ENCODE assay signal across 15 cellular contexts in the genomic region with DNA sequence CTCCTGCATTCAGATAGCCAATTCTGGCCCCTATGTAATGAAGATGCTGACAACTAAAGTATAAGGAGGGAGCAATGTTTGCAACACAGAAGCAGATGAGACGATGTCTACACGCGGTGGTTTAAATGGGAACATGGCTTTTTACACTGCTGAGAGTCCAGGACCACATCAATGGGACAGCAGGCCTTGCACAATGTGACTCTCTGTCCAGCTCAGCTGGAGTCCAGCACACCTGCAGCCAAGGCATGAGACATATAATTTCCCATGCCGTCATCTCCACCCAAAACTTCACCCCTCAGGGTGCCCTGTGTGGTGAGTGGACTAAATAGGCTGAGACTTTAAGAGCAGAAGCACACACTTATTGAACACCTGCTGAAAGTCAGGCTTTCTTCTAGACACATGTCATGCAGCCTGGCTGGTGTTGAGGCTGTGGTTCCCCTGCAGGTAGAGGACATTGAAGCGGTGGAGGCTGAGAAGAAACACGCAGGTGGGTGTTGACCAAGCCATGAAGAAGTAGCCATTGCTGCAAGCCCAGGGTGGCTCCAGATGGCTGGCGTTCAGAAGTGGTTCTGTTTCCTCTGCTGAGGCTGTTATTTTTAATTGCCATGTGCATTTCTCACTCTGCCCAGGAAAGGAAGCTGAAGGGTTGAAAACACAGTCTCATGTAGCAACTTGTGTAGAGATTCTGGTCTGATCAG.
DNase-seq lines count a peak whose midpoint lies in the region; ATAC-seq and TF ChIP-seq lines count a peak whose summit lies in the region.
"Had no signal": no experiment of that assay in that cellular context is flagged by ENCODE, and none has a peak within 500 bp of the region (broad histone marks: within the 10 kb centered on the region; RNA-seq: fewer than 3 reads in every experiment).

No MANE protein-coding gene starts in this region.

- H3K27me3 Mint-ChIP-seq in stimulated activated memory B cell treated with anti-CD40 and anti-IgM and Interleukin-4, amounts not matched to agents 10 μg/mL and 1 μg/mL and 100 μg/mL, for 72 hours: peaks cover 20% of the 10 kb centered on the region
- H3K27me3 Mint-ChIP-seq: CD8-positive, alpha-beta memory T cell had no signal

- intact Hi-C loops in right lobe of liver (cut with DNase I) (no loop called here), vagina (cut with DNase I) (no loop called here)

- ATAC-seq in right lobe of liver (no peak), HG03196 (IDR thresholded peaks at IDR 0.05; ENCODE audit: unreplicated experiment) (no peak)
- ATAC-seq in stimulated activated memory B cell treated with anti-CD40 and anti-IgM and Interleukin-4, amounts not matched to agents 10 μg/mL and 1 μg/mL and 100 μg/mL, for 72 hours: peak; percentile 9
- ATAC-seq: A549, HCT116 had no signal

- H3K36me3 ChIP-seq in liver (ENCODE audit: control insufficient read depth in 4 of 4, insufficient read depth in 3 of 4, low read depth in 1 of 4, low read length in 3 of 4) (no peaks in the 10 kb centered on the region), right lobe of liver (no peaks in the 10 kb centered on the region), vagina (no peaks in the 10 kb centered on the region)
- H3K36me3 ChIP-seq: BLaER1 had no signal

- H3K4me3 ChIP-seq in liver (ENCODE audit: low read depth in 1 of 3, low read length in 3 of 3): no peak overlapping the region
- H3K4me3 ChIP-seq in right lobe of liver: no peak overlapping the region
- no peak overlapping the region for H3K4me3 ChIP-seq in vagina
- H3K4me3 ChIP-seq: A549, BLaER1, GM23248 had no signal

- H3K4me1 ChIP-seq in liver (ENCODE audit: control insufficient read depth in 4 of 4, insufficient read depth in 4 of 4, low read length in 3 of 4) (no peaks in the 10 kb centered on the region), right lobe of liver (no peaks in the 10 kb centered on the region), vagina (no peaks in the 10 kb centered on the region)
- H3K4me1 ChIP-seq: A549 had no signal

- TF ChIP-seq RAD21 in liver (IDR thresholded peaks at IDR 0.05): no peak

- DNase-seq in right lobe of liver (no peak), NCI-H1694 (lab: John Stamatoyannopoulos, UW) (peak; percentile 41), UCSD-AML1 (lab: John Stamatoyannopoulos, UW; ENCODE audit: unreplicated experiment) (peak; percentile 19), vagina (ENCODE audit: extremely low spot score in 2 of 2) (no peak)
- DNase-seq in stimulated activated CD8-positive, alpha-beta memory T cell treated with anti-CD3 and anti-CD28 coated beads, Interleukin-4, amount 100 ng/mL, for 48 hours: no peak
- DNase-seq: Caco-2; CD8-positive, alpha-beta memory T cell; GM23248 had no signal

- H3K9me3 Mint-ChIP-seq in stimulated activated memory B cell treated with anti-CD40 and anti-IgM and Interleukin-4, amounts not matched to agents 10 μg/mL and 1 μg/mL and 100 μg/mL, for 72 hours: no peaks in the 10 kb centered on the region

- no peak overlapping the region for H3K27ac Mint-ChIP-seq in stimulated activated memory B cell treated with anti-CD40 and anti-IgM and Interleukin-4, amounts not matched to agents 10 μg/mL and 1 μg/mL and 100 μg/mL, for 72 hours
- H3K27ac Mint-ChIP-seq: CD8-positive, alpha-beta memory T cell had no signal

- 87% methylated on average over 7 of the region's 7 CpGs for WGBS in liver
- WGBS in right lobe of liver (ENCODE audit: insufficient coverage, low coverage, low lambda C conversion rate, missing lambda C conversion rate): 57% methylated on average over 3 of the region's 7 CpGs

- no peak overlapping the region for H3K4me3 Mint-ChIP-seq in stimulated activated memory B cell treated with anti-CD40 and anti-IgM and Interleukin-4, amounts not matched to agents 10 μg/mL and 1 μg/mL and 100 μg/mL, for 72 hours
- H3K4me3 Mint-ChIP-seq: CD8-positive, alpha-beta memory T cell had no signal

- no peaks in the 10 kb centered on the region for H3K9me3 ChIP-seq in liver (ENCODE audit: control insufficient read depth in 4 of 4, low read length in 3 of 4)
- H3K9me3 ChIP-seq in right lobe of liver: no peaks in the 10 kb centered on the region
- no peaks in the 10 kb centered on the region for H3K9me3 ChIP-seq in vagina
- H3K9me3 ChIP-seq: A549, BLaER1, Caco-2 had no signal

- TF ChIP-seq CTCF in liver (IDR thresholded peaks at IDR 0.05; ENCODE audit: low read depth, low read length, missing input control) (no peak), right lobe of liver (IDR thresholded peaks at IDR 0.05) (no peak), vagina (IDR thresholded peaks at IDR 0.05) (no peak)

- H3K27me3 ChIP-seq in liver (ENCODE audit: control insufficient read depth in 4 of 4, insufficient read depth in 4 of 4, low read length in 3 of 4) (no peaks in the 10 kb centered on the region), right lobe of liver (no peaks in the 10 kb centered on the region), vagina (no peaks in the 10 kb centered on the region)

- H3K27ac ChIP-seq in liver (ENCODE audit: low read depth in 1 of 2, low read length in 2 of 2) (no peak overlapping the region), right lobe of liver (no peak overlapping the region), vagina (no peak overlapping the region)
- H3K27ac ChIP-seq: A549, BLaER1, GM23248, HL-60 had no signal

- H3K9ac ChIP-seq in liver (ENCODE audit: low read depth in 1 of 2, low read length in 2 of 2): no peak overlapping the region
- H3K9ac ChIP-seq: BLaER1, GM23248 had no signal

- no peaks in the 10 kb centered on the region for H3K36me3 Mint-ChIP-seq in stimulated activated memory B cell treated with anti-CD40 and anti-IgM and Interleukin-4, amounts not matched to agents 10 μg/mL and 1 μg/mL and 100 μg/mL, for 72 hours
- H3K36me3 Mint-ChIP-seq: CD8-positive, alpha-beta memory T cell had no signal

- H3K4me1 Mint-ChIP-seq in stimulated activated memory B cell treated with anti-CD40 and anti-IgM and Interleukin-4, amounts not matched to agents 10 μg/mL and 1 μg/mL and 100 μg/mL, for 72 hours: no peaks in the 10 kb centered on the region
- H3K4me1 Mint-ChIP-seq: CD8-positive, alpha-beta memory T cell had no signal

- no peak for TF ChIP-seq POLR2A in right lobe of liver (IDR thresholded peaks at IDR 0.05)
- no peak for TF ChIP-seq POLR2A in vagina (IDR thresholded peaks at IDR 0.05)

TF ChIP-seq in liver, 16 proteins besides CTCF, POLR2A, EP300 and RAD21:
- TF ChIP-seq JUND (IDR thresholded peaks at IDR 0.05) (no peak), HNF4A (conservative IDR thresholded peaks at IDR 0.05) (no peak)
- TF ChIP-seq, protein P1, sequence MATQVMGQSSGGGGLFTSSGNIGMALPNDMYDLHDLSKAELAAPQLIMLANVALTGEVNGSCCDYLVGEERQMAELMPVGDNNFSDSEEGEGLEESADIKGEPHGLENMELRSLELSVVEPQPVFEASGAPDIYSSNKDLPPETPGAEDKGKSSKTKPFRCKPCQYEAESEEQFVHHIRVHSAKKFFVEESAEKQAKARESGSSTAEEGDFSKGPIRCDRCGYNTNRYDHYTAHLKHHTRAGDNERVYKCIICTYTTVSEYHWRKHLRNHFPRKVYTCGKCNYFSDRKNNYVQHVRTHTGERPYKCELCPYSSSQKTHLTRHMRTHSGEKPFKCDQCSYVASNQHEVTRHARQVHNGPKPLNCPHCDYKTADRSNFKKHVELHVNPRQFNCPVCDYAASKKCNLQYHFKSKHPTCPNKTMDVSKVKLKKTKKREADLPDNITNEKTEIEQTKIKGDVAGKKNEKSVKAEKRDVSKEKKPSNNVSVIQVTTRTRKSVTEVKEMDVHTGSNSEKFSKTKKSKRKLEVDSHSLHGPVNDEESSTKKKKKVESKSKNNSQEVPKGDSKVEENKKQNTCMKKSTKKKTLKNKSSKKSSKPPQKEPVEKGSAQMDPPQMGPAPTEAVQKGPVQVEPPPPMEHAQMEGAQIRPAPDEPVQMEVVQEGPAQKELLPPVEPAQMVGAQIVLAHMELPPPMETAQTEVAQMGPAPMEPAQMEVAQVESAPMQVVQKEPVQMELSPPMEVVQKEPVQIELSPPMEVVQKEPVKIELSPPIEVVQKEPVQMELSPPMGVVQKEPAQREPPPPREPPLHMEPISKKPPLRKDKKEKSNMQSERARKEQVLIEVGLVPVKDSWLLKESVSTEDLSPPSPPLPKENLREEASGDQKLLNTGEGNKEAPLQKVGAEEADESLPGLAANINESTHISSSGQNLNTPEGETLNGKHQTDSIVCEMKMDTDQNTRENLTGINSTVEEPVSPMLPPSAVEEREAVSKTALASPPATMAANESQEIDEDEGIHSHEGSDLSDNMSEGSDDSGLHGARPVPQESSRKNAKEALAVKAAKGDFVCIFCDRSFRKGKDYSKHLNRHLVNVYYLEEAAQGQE (IDR thresholded peaks at IDR 0.05): peak; percentile 30
TF ChIP-seq in liver: peak in this region for 1.

Comparison
In these comparisons a context has a peak if more than half of its experiments do, and no peak if none do; other contexts are left out.
1. DNase-seq: peak in NCI-H1694 (single experiment) and UCSD-AML1 (single experiment); none in right lobe of liver (0 of 3), vagina (0 of 2) and stimulated activated CD8-positive, alpha-beta memory T cell treated with anti-CD3 and anti-CD28 coated beads, Interleukin-4, amount 100 ng/mL, for 48 hours (single experiment).